ENCODE assay signal across 22 cellular contexts in genomic region chr15:60975203-60975602, GRCh38.
"Had no signal": no experiment of that assay in that cellular context is flagged by ENCODE, and none has a peak within 500 bp of the region (broad histone marks: within the 10 kb centered on the region; RNA-seq: fewer than 3 reads in every experiment).

No MANE protein-coding gene starts in this region.

- DNase-seq: activated CD4-positive, alpha-beta memory T cell treated with anti-CD3 and anti-CD28 coated beads for 36 hours; activated naive CD4-positive, alpha-beta T cell treated with Interleukin-2 at 50 U/mL for 16 hours; activated naive CD8-positive, alpha-beta T cell treated with anti-CD3 and anti-CD28 coated beads, Interleukin-2, amount 10 ng/mL, durations not matched to agents 7 days and 5 days; amygdala; effector memory CD8-positive, alpha-beta T cell; foreskin keratinocyte; hypothalamus; islet precursor cell; left colon; midbrain; psoas muscle; sigmoid colon; spleen; stimulated activated CD4-positive, alpha-beta T cell treated with anti-CD3 and anti-CD28 coated beads, Interleukin-4, amount 100 ng/mL, for 4 hours; SW 1271; T-helper 2 cell; upper lobe of right lung had no signal

- H3K9me3 Mint-ChIP-seq: activated CD4-positive, alpha-beta memory T cell treated with anti-CD3 and anti-CD28 coated beads for 36 hours; effector memory CD8-positive, alpha-beta T cell; neural crest cell had no signal

- H3K4me3 ChIP-seq: cardiac muscle cell, lung, psoas muscle, sigmoid colon, spleen, thoracic aorta, upper lobe of right lung had no signal

- H3K4me3 Mint-ChIP-seq: activated CD4-positive, alpha-beta memory T cell treated with anti-CD3 and anti-CD28 coated beads for 36 hours; activated naive CD8-positive, alpha-beta T cell treated with anti-CD3 and anti-CD28 coated beads, Interleukin-2, amount 10 ng/mL, durations not matched to agents 7 days and 5 days; effector memory CD8-positive, alpha-beta T cell; neural crest cell; stimulated activated memory B cell treated with anti-CD40 and anti-IgM and Interleukin-4, amounts not matched to agents 10 μg/mL and 1 μg/mL and 100 μg/mL, for 72 hours had no signal

- H3K4me1 Mint-ChIP-seq: activated naive CD8-positive, alpha-beta T cell treated with anti-CD3 and anti-CD28 coated beads, Interleukin-2, amount 10 ng/mL, durations not matched to agents 7 days and 5 days; stimulated activated memory B cell treated with anti-CD40 and anti-IgM and Interleukin-4, amounts not matched to agents 10 μg/mL and 1 μg/mL and 100 μg/mL, for 72 hours had no signal

- H3K9me3 ChIP-seq: psoas muscle, sigmoid colon, spleen, thoracic aorta, upper lobe of right lung had no signal

- H3K36me3 Mint-ChIP-seq: activated CD4-positive, alpha-beta memory T cell treated with anti-CD3 and anti-CD28 coated beads for 36 hours; activated naive CD8-positive, alpha-beta T cell treated with anti-CD3 and anti-CD28 coated beads, Interleukin-2, amount 10 ng/mL, durations not matched to agents 7 days and 5 days; stimulated activated memory B cell treated with anti-CD40 and anti-IgM and Interleukin-4, amounts not matched to agents 10 μg/mL and 1 μg/mL and 100 μg/mL, for 72 hours had no signal

- ATAC-seq: effector memory CD8-positive, alpha-beta T cell; foreskin keratinocyte; left colon; upper lobe of right lung had no signal

- H3K27me3 ChIP-seq: cardiac muscle cell, foreskin keratinocyte, sigmoid colon, spleen, upper lobe of right lung had no signal

- H3K4me1 ChIP-seq: spleen, upper lobe of right lung had no signal

- H3K27ac ChIP-seq: cardiac muscle cell, psoas muscle, spleen, thoracic aorta, upper lobe of right lung had no signal

- H3K27ac Mint-ChIP-seq: activated CD4-positive, alpha-beta memory T cell treated with anti-CD3 and anti-CD28 coated beads for 36 hours; activated naive CD8-positive, alpha-beta T cell treated with anti-CD3 and anti-CD28 coated beads, Interleukin-2, amount 10 ng/mL, durations not matched to agents 7 days and 5 days; effector memory CD8-positive, alpha-beta T cell; stimulated activated memory B cell treated with anti-CD40 and anti-IgM and Interleukin-4, amounts not matched to agents 10 μg/mL and 1 μg/mL and 100 μg/mL, for 72 hours had no signal

- H3K36me3 ChIP-seq: cardiac muscle cell, sigmoid colon, spleen, thoracic aorta, upper lobe of right lung had no signal
